23 cellular contexts compared by ENCODE assay signal in genomic region chr18:70362258-70362657, GRCh38.
"Had no signal": no experiment of that assay in that cellular context is flagged by ENCODE, and none has a peak within 500 bp of the region (broad histone marks: within the 10 kb centered on the region; RNA-seq: fewer than 3 reads in every experiment).

No MANE protein-coding gene starts in this region.

- H3K79me2 ChIP-seq: hepatocyte had no signal

- H2AFZ ChIP-seq: hepatocyte had no signal

- FAIRE-seq: pancreas, small intestine had no signal

- H3K4me3 ChIP-seq: hepatocyte, lower lobe of right lung, pancreas, prostate gland, sigmoid colon, spleen, tibial nerve, uterus had no signal

- H3K27me3 ChIP-seq: hepatocyte, pancreas, sigmoid colon, spleen, tibial nerve, uterus had no signal

- ATAC-seq: lower lobe of right lung; naive thymus-derived CD8-positive, alpha-beta T cell; pancreas; right cardiac atrium; stimulated activated memory B cell treated with anti-CD40 and anti-IgM and Interleukin-4, amounts not matched to agents 10 μg/mL and 1 μg/mL and 100 μg/mL, for 72 hours; stimulated activated naive CD8-positive, alpha-beta T cell treated with anti-CD3 and anti-CD28 coated beads, Interleukin-15, amount 100 ng/mL, for 72 hours had no signal

- H3K4me2 ChIP-seq: hepatocyte had no signal

- DNase-seq: islet precursor cell; lower lobe of right lung; mammary epithelial cell; mesenchymal stem cell; naive thymus-derived CD8-positive, alpha-beta T cell; nucleus accumbens; pancreas; posterior cingulate gyrus; retina; right cardiac atrium; sigmoid colon; small intestine; spleen; stimulated activated CD4-positive, alpha-beta T cell treated with anti-CD3 and anti-CD28 coated beads, Interleukin-4, amount 100 ng/mL, for 4 hours; stimulated activated CD8-positive, alpha-beta memory T cell treated with anti-CD3 and anti-CD28 coated beads, Interleukin-4, amount 100 ng/mL, for 48 hours; stimulated activated naive CD4-positive, alpha-beta T cell treated with Interleukin-2 at 50 U/mL for 16 hours; stimulated activated naive CD8-positive, alpha-beta T cell treated with anti-CD3 and anti-CD28 coated beads, Interleukin-15, amount 100 ng/mL, for 72 hours; substantia nigra; uterus had no signal

- H3K4me1 ChIP-seq: lower lobe of right lung, prostate gland, spleen, uterus had no signal

- H3K9me3 ChIP-seq: lower lobe of right lung, pancreas, prostate gland, sigmoid colon, spleen, tibial nerve, uterus had no signal

- H3K27ac ChIP-seq: hepatocyte, lower lobe of right lung, pancreas, prostate gland, sigmoid colon, spleen, tibial nerve, uterus had no signal

- H3K36me3 ChIP-seq: lower lobe of right lung, pancreas, prostate gland, sigmoid colon, spleen, tibial nerve, uterus had no signal
